13 cellular contexts compared by ENCODE assay signal in the genomic region with DNA sequence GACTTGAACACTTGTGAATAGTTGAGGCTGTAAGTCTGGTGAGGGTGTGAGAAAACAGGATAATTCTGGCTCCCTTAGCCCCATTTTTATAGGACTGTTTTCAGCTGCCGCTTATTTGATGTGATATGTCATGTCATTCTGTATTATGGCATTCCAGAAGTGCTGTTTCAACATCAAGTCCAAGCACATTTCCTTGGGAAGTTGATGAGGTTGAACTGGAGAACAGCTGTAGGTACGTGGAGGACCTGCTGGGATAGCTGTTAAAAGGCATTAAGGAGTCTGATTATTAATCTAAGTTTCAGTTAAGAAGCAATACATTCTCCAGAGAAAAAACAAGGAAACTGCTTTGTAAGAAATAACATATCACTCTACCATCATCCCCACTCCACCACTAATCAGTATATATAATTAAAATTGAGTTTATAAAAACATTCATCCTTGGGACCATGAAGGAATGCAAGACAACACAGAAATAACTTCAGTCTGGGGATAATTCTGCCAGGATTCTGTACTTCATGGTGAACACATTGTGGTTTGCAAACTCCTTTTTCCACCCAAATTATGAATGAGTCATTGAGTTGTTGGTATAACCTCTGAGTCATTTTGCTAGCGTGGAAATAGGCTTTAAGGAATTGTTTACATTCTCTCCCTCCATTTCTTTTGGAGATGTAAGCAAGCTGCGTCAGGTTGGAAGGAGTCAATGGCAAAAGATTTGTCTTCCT. TPM values are rescaled to one million over a fixed set of nuclear protein-coding genes. Genes with fewer than 3 reads are reported as not detected.
DNase-seq lines count a peak whose midpoint lies in the region; ATAC-seq and TF ChIP-seq lines count a peak whose summit lies in the region.
"Had no signal": no experiment of that assay in that cellular context is flagged by ENCODE, and none has a peak within 500 bp of the region (broad histone marks: within the 10 kb centered on the region; RNA-seq: fewer than 3 reads in every experiment).

No MANE protein-coding gene starts in this region.

- ATAC-seq in SK-N-SH treated with all-trans-retinoic acid at 6 μM for 48 hours, result no peak
- peak; percentile 83 for ATAC-seq in foreskin keratinocyte
- ATAC-seq in GM21381 (IDR thresholded peaks at IDR 0.05; ENCODE audit: unreplicated experiment), result no peak
- ATAC-seq in HG03095 (IDR thresholded peaks at IDR 0.05; ENCODE audit: unreplicated experiment), result no peak
- no peak for ATAC-seq in HG02884 (IDR thresholded peaks at IDR 0.05; ENCODE audit: unreplicated experiment)

- in situ Hi-C loops in ACHN (cut with HindIII; ENCODE audit: low pct_ligation_motif_present, low pct_unique_long_range_greater_than_20kb, low sequenced_read_pairs), result no loop called here

- no peak overlapping the region for H3K27ac Mint-ChIP-seq in CD8-positive, alpha-beta memory T cell
- H3K27ac Mint-ChIP-seq: IgD-negative memory B cell had no signal

- POLR2A ChIA-PET in CD8-positive, alpha-beta memory T cell (lab: Charles Lee), result no interaction called here

- DNase-seq in ACHN (peak; percentile 33), HFF-Myc (ENCODE audit: extremely low read depth, low read depth) (peak; percentile 14), foreskin keratinocyte (peak; percentile 63 to 81)
- no peak for DNase-seq in CD8-positive, alpha-beta memory T cell
- DNase-seq: BE2C; effector CD8-positive, alpha-beta T cell; stimulated activated CD4-positive, alpha-beta T cell treated with anti-CD3 and anti-CD28 coated beads, Interleukin-4, amount 100 ng/mL, for 24 hours had no signal

- H3K27ac ChIP-seq in foreskin keratinocyte, result no peak overlapping the region
- no peak overlapping the region for H3K27ac ChIP-seq in CD8-positive, alpha-beta memory T cell (ENCODE audit: low read depth, low read length)
- H3K27ac ChIP-seq: thoracic aorta had no signal

- H3K9me3 Mint-ChIP-seq in CD8-positive, alpha-beta memory T cell, result peaks cover 0 to 6% (median 0%) of the 10 kb centered on the region in 5 donors

- H3K9me3 ChIP-seq in CD8-positive, alpha-beta memory T cell (ENCODE audit: low read length), result no peaks in the 10 kb centered on the region
- H3K9me3 ChIP-seq: BE2C, thoracic aorta had no signal

- H3K4me3 Mint-ChIP-seq in CD8-positive, alpha-beta memory T cell, result no peak overlapping the region
- H3K4me3 Mint-ChIP-seq: IgD-negative memory B cell had no signal

- H3K27me3 Mint-ChIP-seq in CD8-positive, alpha-beta memory T cell, result peaks cover 0 to 1% of the 10 kb centered on the region in 2 donors
- H3K27me3 Mint-ChIP-seq: IgD-negative memory B cell had no signal

- H3K4me1 Mint-ChIP-seq in CD8-positive, alpha-beta memory T cell, result no peaks in the 10 kb centered on the region
- H3K4me1 Mint-ChIP-seq: IgD-negative memory B cell had no signal

- H3K36me3 ChIP-seq in CD8-positive, alpha-beta memory T cell (ENCODE audit: insufficient read depth, low read length), result no peaks in the 10 kb centered on the region
- H3K36me3 ChIP-seq: BE2C, thoracic aorta had no signal

- H3K4me1 ChIP-seq in foreskin keratinocyte, result no peaks in the 10 kb centered on the region
- no peaks in the 10 kb centered on the region for H3K4me1 ChIP-seq in CD8-positive, alpha-beta memory T cell (ENCODE audit: insufficient read depth, low read length)

- no peak overlapping the region for H3K4me3 ChIP-seq in HFF-Myc (replicated peaks; ENCODE audit: low read depth, low read length)
- no peak overlapping the region for H3K4me3 ChIP-seq in CD8-positive, alpha-beta memory T cell (ENCODE audit: low read length)
- H3K4me3 ChIP-seq: thoracic aorta had no signal

- TF ChIP-seq CTCF in HFF-Myc (IDR thresholded peaks at IDR 0.05; ENCODE audit: low read depth, low read length, missing control alignments) (no peak), foreskin keratinocyte (conservative IDR thresholded peaks at IDR 0.05) (no peak)

- peaks cover 5% of the 10 kb centered on the region for H3K27me3 ChIP-seq in foreskin keratinocyte
- H3K27me3 ChIP-seq in CD8-positive, alpha-beta memory T cell (ENCODE audit: insufficient read depth, low read length, poor library complexity, severe bottlenecking), result no peaks in the 10 kb centered on the region
- H3K27me3 ChIP-seq: BE2C had no signal

- CTCF ChIA-PET in CD8-positive, alpha-beta memory T cell (lab: Charles Lee), result no interaction called here

- no peaks in the 10 kb centered on the region for H3K36me3 Mint-ChIP-seq in CD8-positive, alpha-beta memory T cell
- H3K36me3 Mint-ChIP-seq: IgD-negative memory B cell had no signal

TF ChIP-seq in SK-N-SH treated with all-trans-retinoic acid at 6 μM for 48 hours, 23 proteins besides CTCF, POLR2A, EP300 and RAD21:
- TF ChIP-seq ZC3H10 (CRISPR knock-in tag; IDR thresholded peaks at IDR 0.05), result no peak
- TF ChIP-seq TOX (CRISPR knock-in tag; IDR thresholded peaks at IDR 0.05; ENCODE audit: borderline replicate concordance), result no peak
- peak; percentile 51 for TF ChIP-seq ISL1 (CRISPR knock-in tag; IDR thresholded peaks at IDR 0.05)
- no peak for TF ChIP-seq POU6F1 (CRISPR knock-in tag; IDR thresholded peaks at IDR 0.05; ENCODE audit: borderline replicate concordance, low read depth)
- TF ChIP-seq GLIS3 (CRISPR knock-in tag; IDR thresholded peaks at IDR 0.05), result no peak
- no peak for TF ChIP-seq ZFP3 (CRISPR knock-in tag; IDR thresholded peaks at IDR 0.05)
- TF ChIP-seq, protein P1, sequence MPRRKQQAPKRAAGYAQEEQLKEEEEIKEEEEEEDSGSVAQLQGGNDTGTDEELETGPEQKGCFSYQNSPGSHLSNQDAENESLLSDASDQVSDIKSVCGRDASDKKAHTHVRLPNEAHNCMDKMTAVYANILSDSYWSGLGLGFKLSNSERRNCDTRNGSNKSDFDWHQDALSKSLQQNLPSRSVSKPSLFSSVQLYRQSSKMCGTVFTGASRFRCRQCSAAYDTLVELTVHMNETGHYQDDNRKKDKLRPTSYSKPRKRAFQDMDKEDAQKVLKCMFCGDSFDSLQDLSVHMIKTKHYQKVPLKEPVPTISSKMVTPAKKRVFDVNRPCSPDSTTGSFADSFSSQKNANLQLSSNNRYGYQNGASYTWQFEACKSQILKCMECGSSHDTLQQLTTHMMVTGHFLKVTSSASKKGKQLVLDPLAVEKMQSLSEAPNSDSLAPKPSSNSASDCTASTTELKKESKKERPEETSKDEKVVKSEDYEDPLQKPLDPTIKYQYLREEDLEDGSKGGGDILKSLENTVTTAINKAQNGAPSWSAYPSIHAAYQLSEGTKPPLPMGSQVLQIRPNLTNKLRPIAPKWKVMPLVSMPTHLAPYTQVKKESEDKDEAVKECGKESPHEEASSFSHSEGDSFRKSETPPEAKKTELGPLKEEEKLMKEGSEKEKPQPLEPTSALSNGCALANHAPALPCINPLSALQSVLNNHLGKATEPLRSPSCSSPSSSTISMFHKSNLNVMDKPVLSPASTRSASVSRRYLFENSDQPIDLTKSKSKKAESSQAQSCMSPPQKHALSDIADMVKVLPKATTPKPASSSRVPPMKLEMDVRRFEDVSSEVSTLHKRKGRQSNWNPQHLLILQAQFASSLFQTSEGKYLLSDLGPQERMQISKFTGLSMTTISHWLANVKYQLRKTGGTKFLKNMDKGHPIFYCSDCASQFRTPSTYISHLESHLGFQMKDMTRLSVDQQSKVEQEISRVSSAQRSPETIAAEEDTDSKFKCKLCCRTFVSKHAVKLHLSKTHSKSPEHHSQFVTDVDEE (CRISPR knock-in tag; IDR thresholded peaks at IDR 0.05), result no peak
- no peak for TF ChIP-seq TCF4 (CRISPR knock-in tag; IDR thresholded peaks at IDR 0.05; ENCODE audit: borderline replicate concordance)
- TF ChIP-seq ARNTL (CRISPR knock-in tag; IDR thresholded peaks at IDR 0.05; ENCODE audit: borderline replicate concordance, low read depth), result no peak
- no peak for TF ChIP-seq ZNF70 (CRISPR knock-in tag; IDR thresholded peaks at IDR 0.05)
- TF ChIP-seq ESRRG (CRISPR knock-in tag; IDR thresholded peaks at IDR 0.05), result no peak
- TF ChIP-seq ZNF565 (CRISPR knock-in tag; conservative IDR thresholded peaks at IDR 0.05; ENCODE audit: low read depth), result no peak
- TF ChIP-seq BACH2 (CRISPR knock-in tag; IDR thresholded peaks at IDR 0.05; ENCODE audit: borderline replicate concordance), result no peak
- TF ChIP-seq CSDC2 (CRISPR knock-in tag; IDR thresholded peaks at IDR 0.05), result no peak
- no peak for TF ChIP-seq SNAI2 (CRISPR knock-in tag; IDR thresholded peaks at IDR 0.05)
- no peak for TF ChIP-seq OSR1 (CRISPR knock-in tag; IDR thresholded peaks at IDR 0.05)
- 0 out of 2 replicates have a peak, but pooled peaks have one; percentile 31 for TF ChIP-seq CREB5 (CRISPR knock-in tag; IDR thresholded peaks at IDR 0.05; ENCODE audit: low read depth)

RNA-seq across cellular contexts. Expression of gene TMEM229A, which starts 39.9 kb away (rescaled TPM):
- not detected in 2 replicates for total RNA-seq in foreskin keratinocyte
- polyA plus RNA-seq in foreskin keratinocyte, result not detected in 2 replicates
- total RNA-seq in CD8-positive, alpha-beta memory T cell, result not detected
- not detected for polyA plus RNA-seq in CD8-positive, alpha-beta memory T cell
- total RNA-seq: thoracic aorta had no signal
- polyA plus RNA-seq: IgD-negative memory B cell had no signal

Comparison
In these comparisons a context has a peak if more than half of its experiments do, and no peak if none do; other contexts are left out.
1. DNase-seq: peak in ACHN (single experiment), HFF-Myc (single experiment) and foreskin keratinocyte (2 of 2); none in CD8-positive, alpha-beta memory T cell (0 of 5).